Comparison of ENCODE assay signal across 10 cellular contexts in genomic region chr2:55802067-55802466, GRCh38.
"Had no signal": no experiment of that assay in that cellular context is flagged by ENCODE, and none has a peak within 500 bp of the region (broad histone marks: within the 10 kb centered on the region; RNA-seq: fewer than 3 reads in every experiment).

No MANE protein-coding gene starts in this region.

- H3K4me3 Mint-ChIP-seq: HFFc6, IgD-negative memory B cell had no signal

- H3K4me3 ChIP-seq: GM23248, HAP-1 had no signal

- H3K27ac Mint-ChIP-seq: HFFc6, IgD-negative memory B cell had no signal

- H3K27ac ChIP-seq: GM23248, HL-60 had no signal

- ATAC-seq: HCT116, HepG2 had no signal

- H3K36me3 ChIP-seq: HAP-1 had no signal

- H3K9me3 ChIP-seq: HAP-1 had no signal

- DNase-seq: GM23248, GOT3, H7, HFFc6, KBM-7 had no signal

- H3K9me3 Mint-ChIP-seq: HFFc6 had no signal
